24 cellular contexts compared by ENCODE assay signal in genomic region chr10:11089272-11089671, GRCh38.
"Had no signal": no experiment of that assay in that cellular context is flagged by ENCODE, and none has a peak within 500 bp of the region (broad histone marks: within the 10 kb centered on the region; RNA-seq: fewer than 3 reads in every experiment).

No MANE protein-coding gene starts in this region.

- H3K27me3 ChIP-seq: neural progenitor cell, neutrophil, right lobe of liver, stomach, testis, thyroid gland, transverse colon, upper lobe of left lung, vagina had no signal

- H3K4me3 ChIP-seq: left ventricle myocardium inferior, lung, neural progenitor cell, psoas muscle, right lobe of liver, stomach, testis, thyroid gland, transverse colon, upper lobe of left lung, vagina had no signal

- H3K27ac ChIP-seq: neural progenitor cell, neutrophil, parathyroid adenoma, psoas muscle, right lobe of liver, stomach, testis, thyroid gland, transverse colon, upper lobe of left lung, vagina had no signal

- H3K9me3 ChIP-seq: left ventricle myocardium inferior, neutrophil, psoas muscle, right lobe of liver, stomach, testis, thyroid gland, transverse colon, upper lobe of left lung, vagina had no signal

- ATAC-seq: natural killer cell; right lobe of liver; stimulated activated naive B cell treated with anti-CD40 and anti-IgM and Interleukin-4, amounts not matched to agents 10 μg/mL and 1 μg/mL and 100 μg/mL, for 72 hours had no signal

- H3K4me1 ChIP-seq: neural progenitor cell, parathyroid adenoma, right lobe of liver, stomach, testis, thyroid gland, transverse colon, upper lobe of left lung, vagina had no signal

- DNase-seq: islet precursor cell; left ventricle myocardium inferior; mesendoderm; naive B cell; natural killer cell; nephron progenitor cell; psoas muscle; right lobe of liver; stimulated activated CD4-positive, alpha-beta T cell treated with anti-CD3 and anti-CD28 coated beads, Interleukin-12 subunit alpha, Interleukin-12 subunit beta, amount 100 ng/mL, for 4 hours; stimulated activated CD4-positive, alpha-beta T cell treated with anti-CD3 and anti-CD28 coated beads, Interleukin-15, amount 100 ng/mL, for 24 hours; stimulated activated CD4-positive, alpha-beta T cell treated with anti-CD3 and anti-CD28 coated beads, Interleukin-2, amount 100 ng/mL, for 24 hours; stimulated activated CD4-positive, alpha-beta T cell treated with anti-CD3 and anti-CD28 coated beads, Interleukin-4, amount 100 ng/mL, for 1 hour; stimulated activated naive B cell treated with anti-CD40 and anti-IgM and Interleukin-4, amounts not matched to agents 10 μg/mL and 1 μg/mL and 100 μg/mL, for 72 hours; stimulated activated naive CD8-positive, alpha-beta T cell treated with anti-CD3 and anti-CD28 coated beads, Interleukin-15, Interleukin-2, amounts not matched to agents 100 U/mL and 50 U/mL, for 24 hours; stomach; testis; thyroid gland; transverse colon; upper lobe of left lung had no signal
